8 cellular contexts compared by ENCODE assay signal in genomic region chr12:122123051-122123760, GRCh38. TPM values are rescaled to one million over a fixed set of nuclear protein-coding genes. Genes with fewer than 3 reads are reported as not detected.
DNase-seq lines count a peak whose midpoint lies in the region; ATAC-seq, FAIRE-seq and TF ChIP-seq lines count a peak whose summit lies in the region.

No MANE protein-coding gene starts in this region.

- no peak overlapping the region for H3K4me3 Mint-ChIP-seq in Caco-2 (ENCODE audit: unreplicated experiment)
- no peak overlapping the region for H3K4me3 Mint-ChIP-seq in osteocyte (ENCODE audit: unreplicated experiment)

- no peak for ATAC-seq in GM21360 (IDR thresholded peaks at IDR 0.05; ENCODE audit: unreplicated experiment)

- no peak for FAIRE-seq in frontal cortex (lab: Jason Lieb, UNC)

- CTCF ChIA-PET in Caco-2 (lab: Charles Lee) = interaction anchor here (0.6 to 2.2 kb wide), 5 partner anchors 26 to 103 kb away, joined by 3 to 16 read pairs (median 5); no protein-coding TSS in a partner anchor

- H3K9me3 ChIP-seq in Caco-2 = no peaks in the 10 kb centered on the region
- H3K9me3 ChIP-seq in thyroid gland = no peaks in the 10 kb centered on the region

- H3K36me3 ChIP-seq in Caco-2 (ENCODE audit: control insufficient read depth, insufficient read depth, low read length) = no peaks in the 10 kb centered on the region; the same call in 1 of the 2 replicates
- H3K36me3 ChIP-seq in thyroid gland = peaks cover 5 to 12% of the 10 kb centered on the region in 2 donors

- H3K27ac ChIP-seq in thyroid gland = peak overlapping the region; percentile 7 to 71 (median 37)

- H3K4me1 ChIP-seq in Caco-2 = peaks cover 7% of the 10 kb centered on the region; the same call in 1 of the 2 replicates
- H3K4me1 ChIP-seq in thyroid gland = peaks cover 24 to 35% of the 10 kb centered on the region in 2 donors

- peaks cover 5% of the 10 kb centered on the region for H3K36me3 Mint-ChIP-seq in Caco-2 (ENCODE audit: insufficient read depth, unreplicated experiment)
- peaks cover 5% of the 10 kb centered on the region for H3K36me3 Mint-ChIP-seq in osteocyte (ENCODE audit: unreplicated experiment)

- H3K27ac Mint-ChIP-seq in Caco-2 (ENCODE audit: unreplicated experiment) (no peak overlapping the region), osteocyte (ENCODE audit: unreplicated experiment) (peak overlapping the region; percentile 83)

- H3K9me3 Mint-ChIP-seq in Caco-2 (ENCODE audit: unreplicated experiment) (no peaks in the 10 kb centered on the region), osteocyte (ENCODE audit: unreplicated experiment) (no peaks in the 10 kb centered on the region)

- H3K27me3 Mint-ChIP-seq in Caco-2 (ENCODE audit: insufficient read depth, unreplicated experiment) (no peaks in the 10 kb centered on the region), osteocyte (ENCODE audit: unreplicated experiment) (no peaks in the 10 kb centered on the region)

- WGBS in thyroid gland, 2 donors = 23 to 24% methylated on average over 19 to 22 of the region's 22 CpGs

- DNase-seq in Caco-2 (peak; percentile 62 to 81), SHP77 (lab: John Stamatoyannopoulos, UW) (peak; percentile 71 to 76), frontal cortex (ENCODE audit: low spot score in 2 of 2) (peak; percentile 66 to 73), osteocyte (ENCODE audit: extremely low spot score, unreplicated experiment) (peak; percentile 89), thyroid gland (peak; percentile 68 to 71)
- peak; percentile 44 for DNase-seq in activated effector memory CD4-positive, alpha-beta T cell treated with Interleukin-2 at 50 U/mL for 16 hours

- TF ChIP-seq POLR2A in thyroid gland (IDR thresholded peaks at IDR 0.05) = no peak

- H3K4me1 Mint-ChIP-seq in Caco-2 (ENCODE audit: low read depth, unreplicated experiment) (peaks cover under 1% of the 10 kb centered on the region), osteocyte (ENCODE audit: unreplicated experiment) (peaks cover 22% of the 10 kb centered on the region)

- H3K27me3 ChIP-seq in Caco-2 (replicated peaks; ENCODE audit: control insufficient read depth, insufficient read depth, low read length) = no peaks in the 10 kb centered on the region
- H3K27me3 ChIP-seq in thyroid gland = no peaks in the 10 kb centered on the region

- no peak for TF ChIP-seq EP300 in Ishikawa (IDR thresholded peaks at IDR 0.05; ENCODE audit: borderline replicate concordance)

- TF ChIP-seq RAD21 in Ishikawa (IDR thresholded peaks at IDR 0.05; ENCODE audit: low read depth) = peak; percentile 86

- POLR2A ChIA-PET in Caco-2 (lab: Charles Lee) = no interaction called here

- H3K4me3 ChIP-seq in Caco-2 (ENCODE audit: low read depth, low read length) = no peak overlapping the region
- H3K4me3 ChIP-seq in thyroid gland (replicated peaks in 1 of 3) = no peak overlapping the region

- peak; percentile 59 to 74 for TF ChIP-seq CTCF in Caco-2 (IDR thresholded peaks at IDR 0.05; ENCODE audit: insufficient read depth in 1 of 2, low read depth in 1 of 2, low read length in 1 of 2, severe bottlenecking in 1 of 2, unreplicated experiment in 1 of 2)
- peak; percentile 86 for TF ChIP-seq CTCF in osteocyte (IDR thresholded peaks at IDR 0.05)
- peak; percentile 38 to 85 (median 72) for TF ChIP-seq CTCF in thyroid gland (IDR thresholded peaks at IDR 0.05)

- intact Hi-C loops in Caco-2 (cut with micrococcal nuclease; ENCODE audit: unreplicated experiment) (loop anchor here (1.0 to 2.0 kb wide), 3 partner anchors 44 to 69 kb away; partner anchors contain the start of gene MLXIP), thyroid gland (cut with DNase I) (loop anchor here (2.0 kb wide), 1 partner anchor 22 kb away; no protein-coding TSS in a partner anchor)

- BruUV-seq in Caco-2 (replicated peaks; lab: Mats Ljungman, UMichigan) = no TSS peak

TF ChIP-seq in Ishikawa, 13 proteins besides CTCF, POLR2A, EP300 and RAD21:
- TF ChIP-seq CEBPB (IDR thresholded peaks at IDR 0.05) = no peak
- no peak for TF ChIP-seq FOXM1 (IDR thresholded peaks at IDR 0.05; ENCODE audit: borderline replicate concordance, low read depth)
- peak; percentile 73 for TF ChIP-seq ZBTB7A (IDR thresholded peaks at IDR 0.05; ENCODE audit: low read depth)
TF ChIP-seq in Ishikawa: peak in this region for 1.

RNA-seq across cellular contexts. Expression of gene MLXIP, which starts 44.6 kb away (rescaled TPM):
- 51.3 and 54.5 TPM in 2 replicates for total RNA-seq in Caco-2 (2022)
- 6.9 TPM for total RNA-seq in frontal cortex
- total RNA-seq in osteocyte = 51.8 and 54.5 TPM in 2 replicates
- total RNA-seq in thyroid gland = 10 to 100 TPM; 34.0 to 70.1 (median 46.2) TPM

RNA-seq across cellular contexts. Expression of gene IL31, which starts 50.8 kb away (rescaled TPM):
- total RNA-seq in Caco-2 (2022) = not detected in 2 replicates
- total RNA-seq in frontal cortex = not detected
- not detected in 2 replicates for total RNA-seq in osteocyte
- not detected for total RNA-seq in thyroid gland

RNA-seq across cellular contexts. Expression of gene LRRC43, which starts 59.7 kb away (rescaled TPM):
- total RNA-seq in Caco-2 (2022) (0.34 TPM in 1 of 2 replicates, not detected in the other), frontal cortex (2.0 TPM), osteocyte (1.0 and 2.0 TPM in 2 replicates), thyroid gland (10 to 100 TPM in 1 of 4 donors, 1 to 10 TPM in 3; 2.7 to 11.4 (median 5.3) TPM)
